Comparison of ENCODE assay signal across 8 cellular contexts in the genomic region with DNA sequence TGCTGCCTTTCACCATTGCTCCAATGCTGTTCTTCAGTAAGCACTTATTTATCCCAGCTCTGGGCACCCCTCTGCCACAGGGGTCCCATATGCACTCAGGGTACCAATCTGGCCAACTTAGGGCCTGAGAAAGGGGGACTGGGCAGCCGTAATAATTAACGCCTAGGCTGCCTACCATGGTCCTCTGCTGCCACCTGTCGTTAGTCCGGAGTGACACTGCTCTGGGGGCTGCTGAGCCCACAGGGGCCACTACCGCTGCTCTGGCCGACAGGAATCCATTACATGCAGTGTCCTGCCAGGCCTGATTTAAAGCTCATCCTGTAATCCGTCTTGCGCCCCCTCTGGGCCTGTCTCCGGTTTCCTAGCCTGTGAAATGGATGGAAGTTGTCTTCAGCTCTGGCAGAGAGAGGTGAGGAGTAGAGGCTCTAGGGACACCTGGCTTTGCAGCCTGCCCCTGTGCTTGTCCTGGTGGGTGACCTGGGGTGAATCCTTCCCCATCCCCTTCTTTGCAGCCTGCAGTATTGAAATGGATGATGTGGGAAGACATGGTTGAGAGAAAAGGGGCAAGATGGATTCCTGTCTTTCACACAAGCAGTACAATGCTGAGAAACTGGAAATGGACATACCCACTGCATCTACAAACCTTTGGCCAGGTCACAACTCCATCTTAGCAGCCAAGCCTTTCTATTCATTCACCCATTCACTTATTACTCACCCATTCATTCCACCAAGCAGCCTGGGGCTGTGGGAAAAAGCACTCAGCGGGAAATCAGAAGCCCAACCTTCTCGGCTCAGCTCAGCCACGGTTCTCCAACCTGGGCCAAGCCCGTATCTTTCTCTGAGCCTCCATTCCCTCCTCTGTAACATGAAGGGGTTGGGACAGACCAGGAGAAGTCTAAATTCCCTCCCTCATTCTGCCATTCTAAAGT.
DNase-seq lines count a peak whose midpoint lies in the region; ATAC-seq and TF ChIP-seq lines count a peak whose summit lies in the region.

No MANE protein-coding gene starts in this region.

- no peaks in the 10 kb centered on the region for H3K4me1 ChIP-seq in CD4-positive, alpha-beta memory T cell (ENCODE audit: insufficient read depth, low read length)

- no peaks in the 10 kb centered on the region for H3K9me3 ChIP-seq in CD4-positive, alpha-beta memory T cell (ENCODE audit: control insufficient read depth in 1 of 2, low read length in 2 of 2)

- DNase-seq in CD4-positive, alpha-beta memory T cell: peak; percentile 6 to 27 (median 15)
- DNase-seq in NCI-H146 (lab: John Stamatoyannopoulos, UW) (peak; percentile 17), fibroblast of peridontal ligament (ENCODE audit: extremely low read depth) (peak; percentile 22), neural crest cell (ENCODE audit: low read depth, low spot score) (peak; percentile 78), MV-4-11 (lab: John Stamatoyannopoulos, UW) (no peak)
- DNase-seq in activated CD4-positive, alpha-beta memory T cell treated with anti-CD3 and anti-CD28 coated beads for 36 hours: peak; percentile 35

- no peaks in the 10 kb centered on the region for H3K36me3 Mint-ChIP-seq in CD4-positive, alpha-beta memory T cell
- H3K36me3 Mint-ChIP-seq in activated CD4-positive, alpha-beta memory T cell treated with anti-CD3 and anti-CD28 coated beads for 36 hours: no peaks in the 10 kb centered on the region
- H3K36me3 Mint-ChIP-seq in neural crest cell (ENCODE audit: low read depth): no peaks in the 10 kb centered on the region

- H3K27me3 ChIP-seq in CD4-positive, alpha-beta memory T cell (ENCODE audit: insufficient read depth, low read length): no peaks in the 10 kb centered on the region

- no peak overlapping the region for H3K4me3 Mint-ChIP-seq in CD4-positive, alpha-beta memory T cell
- no peak overlapping the region for H3K4me3 Mint-ChIP-seq in activated CD4-positive, alpha-beta memory T cell treated with anti-CD3 and anti-CD28 coated beads for 36 hours
- H3K4me3 Mint-ChIP-seq in neural crest cell: no peak overlapping the region

- POLR2A ChIA-PET in CD4-positive, alpha-beta memory T cell (lab: Charles Lee; ENCODE audit: partially characterized antibody): no interaction called here
- POLR2A ChIA-PET in activated CD4-positive, alpha-beta memory T cell treated with anti-CD3 and anti-CD28 coated beads for 36 hours (lab: Charles Lee): no interaction called here

- peak overlapping the region in 1 of 7 donors; percentile 25 for H3K27ac Mint-ChIP-seq in CD4-positive, alpha-beta memory T cell
- no peak overlapping the region for H3K27ac Mint-ChIP-seq in activated CD4-positive, alpha-beta memory T cell treated with anti-CD3 and anti-CD28 coated beads for 36 hours
- H3K27ac Mint-ChIP-seq in neural crest cell (ENCODE audit: unreplicated experiment): no peak overlapping the region

- intact Hi-C loops in CD4-positive, alpha-beta memory T cell (cut with micrococcal nuclease): loop anchor here (2.0 kb wide), 1 partner anchor 559 kb away; the partner anchor contains the start of gene EFNB1
- intact Hi-C loops in activated CD4-positive, alpha-beta memory T cell treated with anti-CD3 and anti-CD28 coated beads for 36 hours (cut with micrococcal nuclease): loop anchor here (10.0 kb wide), 1 partner anchor 563 kb away; the partner anchor contains the start of gene EFNB1

- H3K36me3 ChIP-seq in CD4-positive, alpha-beta memory T cell (ENCODE audit: insufficient read depth, low read length): no peaks in the 10 kb centered on the region

- TF ChIP-seq CTCF in neural crest cell (conservative IDR thresholded peaks at IDR 0.05): peak; percentile 80

- peaks cover 2 to 5% of the 10 kb centered on the region in 2 donors for H3K27me3 Mint-ChIP-seq in CD4-positive, alpha-beta memory T cell
- no peaks in the 10 kb centered on the region for H3K27me3 Mint-ChIP-seq in activated CD4-positive, alpha-beta memory T cell treated with anti-CD3 and anti-CD28 coated beads for 36 hours
- H3K27me3 Mint-ChIP-seq in neural crest cell (ENCODE audit: low read depth): peaks cover 12% of the 10 kb centered on the region

- CTCF ChIA-PET in CD4-positive, alpha-beta memory T cell (lab: Charles Lee; ENCODE audit: partially characterized antibody): interaction anchor here (1.4 to 1.7 kb wide), 3 partner anchors 560 to 1191 kb away, joined by 5 to 8 read pairs (median 6); no protein-coding TSS in a partner anchor
- CTCF ChIA-PET in activated CD4-positive, alpha-beta memory T cell treated with anti-CD3 and anti-CD28 coated beads for 36 hours (lab: Charles Lee): interaction anchor here (0.9 to 2.3 kb wide), 4 partner anchors 9 to 655 kb away, joined by 3 to 12 read pairs (median 4); partner anchors contain the start of gene EFNB1

- ATAC-seq in GM19351 (IDR thresholded peaks at IDR 0.05; ENCODE audit: unreplicated experiment) (peak; percentile 74), HG02763 (IDR thresholded peaks at IDR 0.05; ENCODE audit: unreplicated experiment) (no peak)

- H3K4me1 Mint-ChIP-seq in CD4-positive, alpha-beta memory T cell: peaks cover 0 to 3% (median 0%) of the 10 kb centered on the region in 4 donors
- no peaks in the 10 kb centered on the region for H3K4me1 Mint-ChIP-seq in activated CD4-positive, alpha-beta memory T cell treated with anti-CD3 and anti-CD28 coated beads for 36 hours (ENCODE audit: low read depth)
- peaks cover 7% of the 10 kb centered on the region for H3K4me1 Mint-ChIP-seq in neural crest cell

- H3K27ac ChIP-seq in CD4-positive, alpha-beta memory T cell (ENCODE audit: low read depth, low read length): no peak overlapping the region

- no peaks in the 10 kb centered on the region for H3K9me3 Mint-ChIP-seq in CD4-positive, alpha-beta memory T cell
- H3K9me3 Mint-ChIP-seq in activated CD4-positive, alpha-beta memory T cell treated with anti-CD3 and anti-CD28 coated beads for 36 hours: no peaks in the 10 kb centered on the region
- H3K9me3 Mint-ChIP-seq in neural crest cell: peaks cover 3% of the 10 kb centered on the region

- no peak overlapping the region for H3K4me3 ChIP-seq in CD4-positive, alpha-beta memory T cell (ENCODE audit: low read length in 2 of 2)
